In genomic region chr3:11643212-11644087, GRCh38 we compare ENCODE assay signal across 1 cellular context.
TF ChIP-seq lines count a peak whose summit lies in the region.

A gene with protein sequence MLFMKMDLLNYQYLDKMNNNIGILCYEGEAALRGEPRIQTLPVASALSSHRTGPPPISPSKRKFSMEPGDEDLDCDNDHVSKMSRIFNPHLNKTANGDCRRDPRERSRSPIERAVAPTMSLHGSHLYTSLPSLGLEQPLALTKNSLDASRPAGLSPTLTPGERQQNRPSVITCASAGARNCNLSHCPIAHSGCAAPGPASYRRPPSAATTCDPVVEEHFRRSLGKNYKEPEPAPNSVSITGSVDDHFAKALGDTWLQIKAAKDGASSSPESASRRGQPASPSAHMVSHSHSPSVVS (minus strand): TSS chr3:11643915. CDS start chr3:11643518, 397 bp downstream.

TF ChIP-seq in HepG2, 621 proteins besides CTCF, POLR2A, EP300 and RAD21 (continued from another document and continues in another):
- TF ChIP-seq, protein P1, sequence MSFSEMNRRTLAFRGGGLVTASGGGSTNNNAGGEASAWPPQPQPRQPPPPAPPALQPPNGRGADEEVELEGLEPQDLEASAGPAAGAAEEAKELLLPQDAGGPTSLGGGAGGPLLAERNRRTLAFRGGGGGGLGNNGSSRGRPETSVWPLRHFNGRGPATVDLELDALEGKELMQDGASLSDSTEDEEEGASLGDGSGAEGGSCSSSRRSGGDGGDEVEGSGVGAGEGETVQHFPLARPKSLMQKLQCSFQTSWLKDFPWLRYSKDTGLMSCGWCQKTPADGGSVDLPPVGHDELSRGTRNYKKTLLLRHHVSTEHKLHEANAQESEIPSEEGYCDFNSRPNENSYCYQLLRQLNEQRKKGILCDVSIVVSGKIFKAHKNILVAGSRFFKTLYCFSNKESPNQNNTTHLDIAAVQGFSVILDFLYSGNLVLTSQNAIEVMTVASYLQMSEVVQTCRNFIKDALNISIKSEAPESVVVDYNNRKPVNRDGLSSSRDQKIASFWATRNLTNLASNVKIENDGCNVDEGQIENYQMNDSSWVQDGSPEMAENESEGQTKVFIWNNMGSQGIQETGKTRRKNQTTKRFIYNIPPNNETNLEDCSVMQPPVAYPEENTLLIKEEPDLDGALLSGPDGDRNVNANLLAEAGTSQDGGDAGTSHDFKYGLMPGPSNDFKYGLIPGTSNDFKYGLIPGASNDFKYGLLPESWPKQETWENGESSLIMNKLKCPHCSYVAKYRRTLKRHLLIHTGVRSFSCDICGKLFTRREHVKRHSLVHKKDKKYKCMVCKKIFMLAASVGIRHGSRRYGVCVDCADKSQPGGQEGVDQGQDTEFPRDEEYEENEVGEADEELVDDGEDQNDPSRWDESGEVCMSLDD (CRISPR knock-in tag; IDR thresholded peaks at IDR 0.05; ENCODE audit: borderline replicate concordance) = no peak
- TF ChIP-seq ZNF34 (CRISPR knock-in tag; IDR thresholded peaks at IDR 0.05; ENCODE audit: borderline replicate concordance) = no peak; the same call in 1 of the 2 replicates
- TF ChIP-seq ZNF30 (CRISPR knock-in tag; IDR thresholded peaks at IDR 0.05) = no peak
- 0 out of 2 replicates have a peak, but pooled peaks have one; percentile 41 for TF ChIP-seq ZNF839 (CRISPR knock-in tag; IDR thresholded peaks at IDR 0.05; ENCODE audit: borderline replicate concordance)
- TF ChIP-seq ZNF570 (CRISPR knock-in tag; IDR thresholded peaks at IDR 0.05; ENCODE audit: borderline replicate concordance) = no peak
- TF ChIP-seq SALL1 (CRISPR knock-in tag; IDR thresholded peaks at IDR 0.05) = peak; percentile 79
- no peak for TF ChIP-seq ZNF558 (CRISPR knock-in tag; IDR thresholded peaks at IDR 0.05; ENCODE audit: borderline replicate concordance)
- TF ChIP-seq ZNF597 (CRISPR knock-in tag; IDR thresholded peaks at IDR 0.05) = no peak
- no peak for TF ChIP-seq ZHX1 (CRISPR knock-in tag; IDR thresholded peaks at IDR 0.05; ENCODE audit: low read depth)
- TF ChIP-seq KAT8 (CRISPR knock-in tag; IDR thresholded peaks at IDR 0.05) = no peak; the same call in none of the 2 replicates
- no peak for TF ChIP-seq ZNF460 (CRISPR knock-in tag; IDR thresholded peaks at IDR 0.05; ENCODE audit: borderline replicate concordance)
- TF ChIP-seq, protein P2, sequence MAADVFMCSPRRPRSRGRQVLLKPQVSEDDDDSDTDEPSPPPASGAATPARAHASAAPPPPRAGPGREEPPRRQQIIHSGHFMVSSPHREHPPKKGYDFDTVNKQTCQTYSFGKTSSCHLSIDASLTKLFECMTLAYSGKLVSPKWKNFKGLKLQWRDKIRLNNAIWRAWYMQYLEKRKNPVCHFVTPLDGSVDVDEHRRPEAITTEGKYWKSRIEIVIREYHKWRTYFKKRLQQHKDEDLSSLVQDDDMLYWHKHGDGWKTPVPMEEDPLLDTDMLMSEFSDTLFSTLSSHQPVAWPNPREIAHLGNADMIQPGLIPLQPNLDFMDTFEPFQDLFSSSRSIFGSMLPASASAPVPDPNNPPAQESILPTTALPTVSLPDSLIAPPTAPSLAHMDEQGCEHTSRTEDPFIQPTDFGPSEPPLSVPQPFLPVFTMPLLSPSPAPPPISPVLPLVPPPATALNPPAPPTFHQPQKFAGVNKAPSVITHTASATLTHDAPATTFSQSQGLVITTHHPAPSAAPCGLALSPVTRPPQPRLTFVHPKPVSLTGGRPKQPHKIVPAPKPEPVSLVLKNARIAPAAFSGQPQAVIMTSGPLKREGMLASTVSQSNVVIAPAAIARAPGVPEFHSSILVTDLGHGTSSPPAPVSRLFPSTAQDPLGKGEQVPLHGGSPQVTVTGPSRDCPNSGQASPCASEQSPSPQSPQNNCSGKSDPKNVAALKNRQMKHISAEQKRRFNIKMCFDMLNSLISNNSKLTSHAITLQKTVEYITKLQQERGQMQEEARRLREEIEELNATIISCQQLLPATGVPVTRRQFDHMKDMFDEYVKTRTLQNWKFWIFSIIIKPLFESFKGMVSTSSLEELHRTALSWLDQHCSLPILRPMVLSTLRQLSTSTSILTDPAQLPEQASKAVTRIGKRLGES (CRISPR knock-in tag; IDR thresholded peaks at IDR 0.05; ENCODE audit: borderline replicate concordance) = no peak
- no peak for TF ChIP-seq NR3C1 (CRISPR knock-in tag; IDR thresholded peaks at IDR 0.05)
- TF ChIP-seq, protein P3, sequence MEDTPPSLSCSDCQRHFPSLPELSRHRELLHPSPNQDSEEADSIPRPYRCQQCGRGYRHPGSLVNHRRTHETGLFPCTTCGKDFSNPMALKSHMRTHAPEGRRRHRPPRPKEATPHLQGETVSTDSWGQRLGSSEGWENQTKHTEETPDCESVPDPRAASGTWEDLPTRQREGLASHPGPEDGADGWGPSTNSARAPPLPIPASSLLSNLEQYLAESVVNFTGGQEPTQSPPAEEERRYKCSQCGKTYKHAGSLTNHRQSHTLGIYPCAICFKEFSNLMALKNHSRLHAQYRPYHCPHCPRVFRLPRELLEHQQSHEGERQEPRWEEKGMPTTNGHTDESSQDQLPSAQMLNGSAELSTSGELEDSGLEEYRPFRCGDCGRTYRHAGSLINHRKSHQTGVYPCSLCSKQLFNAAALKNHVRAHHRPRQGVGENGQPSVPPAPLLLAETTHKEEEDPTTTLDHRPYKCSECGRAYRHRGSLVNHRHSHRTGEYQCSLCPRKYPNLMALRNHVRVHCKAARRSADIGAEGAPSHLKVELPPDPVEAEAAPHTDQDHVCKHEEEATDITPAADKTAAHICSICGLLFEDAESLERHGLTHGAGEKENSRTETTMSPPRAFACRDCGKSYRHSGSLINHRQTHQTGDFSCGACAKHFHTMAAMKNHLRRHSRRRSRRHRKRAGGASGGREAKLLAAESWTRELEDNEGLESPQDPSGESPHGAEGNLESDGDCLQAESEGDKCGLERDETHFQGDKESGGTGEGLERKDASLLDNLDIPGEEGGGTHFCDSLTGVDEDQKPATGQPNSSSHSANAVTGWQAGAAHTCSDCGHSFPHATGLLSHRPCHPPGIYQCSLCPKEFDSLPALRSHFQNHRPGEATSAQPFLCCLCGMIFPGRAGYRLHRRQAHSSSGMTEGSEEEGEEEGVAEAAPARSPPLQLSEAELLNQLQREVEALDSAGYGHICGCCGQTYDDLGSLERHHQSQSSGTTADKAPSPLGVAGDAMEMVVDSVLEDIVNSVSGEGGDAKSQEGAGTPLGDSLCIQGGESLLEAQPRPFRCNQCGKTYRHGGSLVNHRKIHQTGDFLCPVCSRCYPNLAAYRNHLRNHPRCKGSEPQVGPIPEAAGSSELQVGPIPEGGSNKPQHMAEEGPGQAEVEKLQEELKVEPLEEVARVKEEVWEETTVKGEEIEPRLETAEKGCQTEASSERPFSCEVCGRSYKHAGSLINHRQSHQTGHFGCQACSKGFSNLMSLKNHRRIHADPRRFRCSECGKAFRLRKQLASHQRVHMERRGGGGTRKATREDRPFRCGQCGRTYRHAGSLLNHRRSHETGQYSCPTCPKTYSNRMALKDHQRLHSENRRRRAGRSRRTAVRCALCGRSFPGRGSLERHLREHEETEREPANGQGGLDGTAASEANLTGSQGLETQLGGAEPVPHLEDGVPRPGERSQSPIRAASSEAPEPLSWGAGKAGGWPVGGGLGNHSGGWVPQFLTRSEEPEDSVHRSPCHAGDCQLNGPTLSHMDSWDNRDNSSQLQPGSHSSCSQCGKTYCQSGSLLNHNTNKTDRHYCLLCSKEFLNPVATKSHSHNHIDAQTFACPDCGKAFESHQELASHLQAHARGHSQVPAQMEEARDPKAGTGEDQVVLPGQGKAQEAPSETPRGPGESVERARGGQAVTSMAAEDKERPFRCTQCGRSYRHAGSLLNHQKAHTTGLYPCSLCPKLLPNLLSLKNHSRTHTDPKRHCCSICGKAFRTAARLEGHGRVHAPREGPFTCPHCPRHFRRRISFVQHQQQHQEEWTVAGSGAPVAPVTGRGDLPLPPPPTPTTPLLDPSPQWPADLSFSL (CRISPR knock-in tag; IDR thresholded peaks at IDR 0.05) = no peak
- peak; percentile 78; the same call in 1 of the 2 replicates for TF ChIP-seq IRF2 (CRISPR knock-in tag; IDR thresholded peaks at IDR 0.05)
- 0 out of 2 replicates have a peak, but pooled peaks have one; percentile 30 for TF ChIP-seq MIXL1 (CRISPR knock-in tag; IDR thresholded peaks at IDR 0.05)
- no peak for TF ChIP-seq MXD1 (CRISPR knock-in tag; IDR thresholded peaks at IDR 0.05)
- TF ChIP-seq SETDB1 (CRISPR knock-in tag; IDR thresholded peaks at IDR 0.05; ENCODE audit: borderline replicate concordance) = no peak
- TF ChIP-seq ZBTB26 (CRISPR knock-in tag; IDR thresholded peaks at IDR 0.05; ENCODE audit: borderline replicate concordance) = peak; percentile 73; the same call in 1 of the 2 replicates
- TF ChIP-seq IRF9 (CRISPR knock-in tag; IDR thresholded peaks at IDR 0.05; ENCODE audit: borderline replicate concordance) = no peak
- no peak for TF ChIP-seq ZNF615 (CRISPR knock-in tag; IDR thresholded peaks at IDR 0.05; ENCODE audit: borderline replicate concordance)
- TF ChIP-seq, protein P4, sequence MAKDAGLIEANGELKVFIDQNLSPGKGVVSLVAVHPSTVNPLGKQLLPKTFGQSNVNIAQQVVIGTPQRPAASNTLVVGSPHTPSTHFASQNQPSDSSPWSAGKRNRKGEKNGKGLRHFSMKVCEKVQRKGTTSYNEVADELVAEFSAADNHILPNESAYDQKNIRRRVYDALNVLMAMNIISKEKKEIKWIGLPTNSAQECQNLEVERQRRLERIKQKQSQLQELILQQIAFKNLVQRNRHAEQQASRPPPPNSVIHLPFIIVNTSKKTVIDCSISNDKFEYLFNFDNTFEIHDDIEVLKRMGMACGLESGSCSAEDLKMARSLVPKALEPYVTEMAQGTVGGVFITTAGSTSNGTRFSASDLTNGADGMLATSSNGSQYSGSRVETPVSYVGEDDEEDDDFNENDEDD (CRISPR knock-in tag; IDR thresholded peaks at IDR 0.05; ENCODE audit: borderline replicate concordance) = peak; percentile 62; the same call in 1 of the 2 replicates
- TF ChIP-seq ATF7 (IDR thresholded peaks at IDR 0.05) = no peak
- no peak for TF ChIP-seq ATF7 (CRISPR knock-in tag; IDR thresholded peaks at IDR 0.05)
- TF ChIP-seq HINFP (CRISPR knock-in tag; IDR thresholded peaks at IDR 0.05; ENCODE audit: low read depth) = no peak
- no peak for TF ChIP-seq MAFK (conservative IDR thresholded peaks at IDR 0.05 in 1 of 2, IDR thresholded peaks at IDR 0.05 in 1 of 2; ENCODE audit: low read length in 2 of 2)
- peak; percentile 25; the same call in 1 of the 2 replicates for TF ChIP-seq BCL6 (CRISPR knock-in tag; IDR thresholded peaks at IDR 0.05)
- no peak for TF ChIP-seq ZNF724P (CRISPR knock-in tag; IDR thresholded peaks at IDR 0.05; ENCODE audit: borderline replicate concordance)
- TF ChIP-seq PCBP1 (IDR thresholded peaks at IDR 0.05; ENCODE audit: borderline replicate concordance, low read depth, low read length) = no peak
- no peak for TF ChIP-seq ZNF383 (CRISPR knock-in tag; IDR thresholded peaks at IDR 0.05; ENCODE audit: borderline replicate concordance)
- no peak for TF ChIP-seq U2AF1 (optimal IDR thresholded peaks at IDR 0.05; ENCODE audit: low read depth, low read length)
- no peak for TF ChIP-seq SNAPC5 (CRISPR knock-in tag; IDR thresholded peaks at IDR 0.05; ENCODE audit: borderline replicate concordance)
